Comparison of ENCODE assay signal across 9 cellular contexts in genomic region chr10:80504158-80504811, GRCh38. TPM values are rescaled to one million over a fixed set of nuclear protein-coding genes. Genes with fewer than 3 reads are reported as not detected.
DNase-seq lines count a peak whose midpoint lies in the region; ATAC-seq lines count a peak whose summit lies in the region.
"Had no signal": no experiment of that assay in that cellular context is flagged by ENCODE, and none has a peak within 500 bp of the region (broad histone marks: within the 10 kb centered on the region; RNA-seq: fewer than 3 reads in every experiment).

No MANE protein-coding gene starts in this region.

- peak; percentile 64 for DNase-seq in OCI-M2 (lab: John Stamatoyannopoulos, UW; ENCODE audit: unreplicated experiment)
- DNase-seq in effector memory CD8-positive, alpha-beta T cell, result no peak
- no peak for DNase-seq in activated T-cell treated with anti-CD3 and anti-CD28 coated beads, Interleukin-2, amount 50 U/mL, for 4 hours
- no peak for DNase-seq in stimulated activated CD4-positive, alpha-beta T cell treated with anti-CD3 and anti-CD28 coated beads, Interleukin-2, amount 100 ng/mL, for 48 hours
- DNase-seq: NCI-H510A treated with DMSO at 0.1 percent for 48 hours had no signal

- H3K36me3 Mint-ChIP-seq in effector memory CD8-positive, alpha-beta T cell (ENCODE audit: insufficient read depth), result peaks cover 37% of the 10 kb centered on the region
- peaks cover 13% of the 10 kb centered on the region for H3K36me3 Mint-ChIP-seq in activated T-cell treated with anti-CD3 and anti-CD28 coated beads, Interleukin-2, amount 50 U/mL, for 4 hours (ENCODE audit: insufficient read depth)

- peaks cover 61 to 65% of the 10 kb centered on the region in 2 donors for H3K4me1 Mint-ChIP-seq in effector memory CD8-positive, alpha-beta T cell (ENCODE audit: low read depth in 2 of 2)
- H3K4me1 Mint-ChIP-seq in activated T-cell treated with anti-CD3 and anti-CD28 coated beads, Interleukin-2, amount 50 U/mL, for 4 hours (ENCODE audit: low read depth), result peaks cover 68% of the 10 kb centered on the region

- peak overlapping the region in 6 of 10 experiments; percentile 3 to 54 (median 31); a peak in 10 of 20 replicates for H3K4me3 ChIP-seq in BLaER1 treated with 17β-estradiol and CSF1 and Interleukin-3, amounts not matched to agents 10 nM and 100 nM
- no peak overlapping the region for H3K4me3 ChIP-seq in muscle layer of duodenum (ENCODE audit: low read depth in 1 of 2, low read length in 2 of 2)

- H3K9ac ChIP-seq in BLaER1 treated with 17β-estradiol and CSF1 and Interleukin-3, amounts not matched to agents 10 nM and 100 nM, result peak overlapping the region; percentile 72 to 87 (median 82)

- H4K20me1 ChIP-seq in BLaER1 treated with 17β-estradiol and CSF1 and Interleukin-3, amounts not matched to agents 10 nM and 100 nM, result peaks cover 25 to 80% (median 63%) of the 10 kb centered on the region in 11 experiments; a peak in 21 of 22 replicates

- peak overlapping the region; percentile 90 to 99 (median 96) for H3K4me2 ChIP-seq in BLaER1 treated with 17β-estradiol and CSF1 and Interleukin-3, amounts not matched to agents 10 nM and 100 nM

- peaks cover 35 to 82% (median 65%) of the 10 kb centered on the region in 11 experiments; a peak in 21 of 22 replicates for H3K36me3 ChIP-seq in BLaER1 treated with 17β-estradiol and CSF1 and Interleukin-3, amounts not matched to agents 10 nM and 100 nM
- H3K36me3 ChIP-seq in muscle layer of duodenum (ENCODE audit: control insufficient read depth in 1 of 2, insufficient read depth in 2 of 2, low read length in 2 of 2), result peaks cover 1 to 11% of the 10 kb centered on the region in 2 donors

- H3K27ac Mint-ChIP-seq in effector memory CD8-positive, alpha-beta T cell, result peak overlapping the region; percentile 91 to 94

- peaks cover 100% of the 10 kb centered on the region in 10 experiments for H3K4me1 ChIP-seq in BLaER1 treated with 17β-estradiol and CSF1 and Interleukin-3, amounts not matched to agents 10 nM and 100 nM
- H3K4me1 ChIP-seq in muscle layer of duodenum (ENCODE audit: control insufficient read depth in 1 of 2, insufficient read depth in 2 of 2, low read length in 2 of 2), result peaks cover 49 to 57% of the 10 kb centered on the region in 2 donors

- H3K27ac ChIP-seq in BLaER1 treated with 17β-estradiol and CSF1 and Interleukin-3, amounts not matched to agents 10 nM and 100 nM, result peak overlapping the region; percentile 85 to 97 (median 93)
- H3K27ac ChIP-seq in muscle layer of duodenum (ENCODE audit: low read length), result peak overlapping the region; percentile 52

- peak overlapping the region; percentile 59 to 65 for H3K4me3 Mint-ChIP-seq in effector memory CD8-positive, alpha-beta T cell
- no peak overlapping the region for H3K4me3 Mint-ChIP-seq in activated T-cell treated with anti-CD3 and anti-CD28 coated beads, Interleukin-2, amount 50 U/mL, for 4 hours

- no peaks in the 10 kb centered on the region for H3K27me3 Mint-ChIP-seq in effector memory CD8-positive, alpha-beta T cell
- no peaks in the 10 kb centered on the region for H3K27me3 Mint-ChIP-seq in activated T-cell treated with anti-CD3 and anti-CD28 coated beads, Interleukin-2, amount 50 U/mL, for 4 hours (ENCODE audit: low read depth)

- H3K27me3 ChIP-seq in BLaER1 treated with 17β-estradiol and CSF1 and Interleukin-3, amounts not matched to agents 10 nM and 100 nM, result no peaks in the 10 kb centered on the region
- H3K27me3 ChIP-seq in muscle layer of duodenum (ENCODE audit: low read depth, low read length), result no peaks in the 10 kb centered on the region

- H3K9me3 ChIP-seq in BLaER1 treated with 17β-estradiol and CSF1 and Interleukin-3, amounts not matched to agents 10 nM and 100 nM (replicated peaks in 1 of 11), result no peaks in the 10 kb centered on the region
- no peaks in the 10 kb centered on the region for H3K9me3 ChIP-seq in muscle layer of duodenum (ENCODE audit: control insufficient read depth in 1 of 2, low read length in 2 of 2)

- H3K9me3 Mint-ChIP-seq in effector memory CD8-positive, alpha-beta T cell, result no peaks in the 10 kb centered on the region
- no peaks in the 10 kb centered on the region for H3K9me3 Mint-ChIP-seq in activated T-cell treated with anti-CD3 and anti-CD28 coated beads, Interleukin-2, amount 50 U/mL, for 4 hours

- ATAC-seq in effector memory CD8-positive, alpha-beta T cell (replicated peaks), result no peak
- ATAC-seq in HG03139 (IDR thresholded peaks at IDR 0.05; ENCODE audit: unreplicated experiment) (no peak), HG02678 (IDR thresholded peaks at IDR 0.05; ENCODE audit: unreplicated experiment) (no peak)
- ATAC-seq in activated T-cell treated with anti-CD3 and anti-CD28 coated beads, Interleukin-2, amount 50 U/mL, for 4 hours, result no peak

RNA-seq across cellular contexts. Expression of gene SH2D4B, which starts 33.4 kb away (rescaled TPM):
- total RNA-seq in activated T-cell treated with anti-CD3 and anti-CD28 coated beads, Interleukin-2, amount 50 U/mL, for 4 hours, result under 1 TPM; 0.13 to 0.22 (median 0.20) TPM

RNA-seq across cellular contexts. Expression of gene TSPAN14, which starts 50.2 kb away (rescaled TPM):
- 10 to 100 TPM; 31.8 to 36.2 (median 35.0) TPM for total RNA-seq in activated T-cell treated with anti-CD3 and anti-CD28 coated beads, Interleukin-2, amount 50 U/mL, for 4 hours

Comparison
In these comparisons a context has a peak if more than half of its experiments do, and no peak if none do; other contexts are left out.
1. H3K4me3 ChIP-seq: peak in BLaER1 treated with 17β-estradiol and CSF1 and Interleukin-3, amounts not matched to agents 10 nM and 100 nM (6 of 10); none in muscle layer of duodenum (0 of 2).